8 cellular contexts compared by ENCODE assay signal in the genomic region with DNA sequence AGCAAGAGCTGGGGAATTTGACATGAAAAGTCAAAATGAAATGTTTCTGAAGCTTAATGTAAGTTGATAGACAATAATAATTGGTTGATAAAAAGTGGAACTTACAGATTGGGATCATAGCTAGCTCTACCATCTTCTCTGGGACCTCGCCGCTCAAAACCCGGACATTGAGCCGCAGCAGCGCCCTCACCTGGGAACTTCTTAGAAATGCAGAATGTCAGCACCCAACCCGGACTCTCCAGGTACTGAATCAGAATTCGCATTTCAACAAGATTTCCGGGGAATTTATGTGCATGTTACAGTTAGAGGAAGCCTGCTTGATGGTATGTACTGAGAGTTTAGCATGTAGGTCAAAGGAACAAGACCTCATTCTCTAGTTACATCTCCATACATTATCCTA. TPM values are rescaled to one million over a fixed set of nuclear protein-coding genes. Genes with fewer than 3 reads are reported as not detected.
A peak's percentile ranks its signal among the peaks of the same experiment; 100 is the strongest.
DNase-seq lines count a peak whose midpoint lies in the region; ATAC-seq and TF ChIP-seq lines count a peak whose summit lies in the region.

No MANE protein-coding gene starts in this region.

- ATAC-seq in DND-41 (ENCODE audit: insufficient read depth, low read depth) (no peak), gastroesophageal sphincter (no peak), HG03175 (IDR thresholded peaks at IDR 0.05; ENCODE audit: unreplicated experiment) (no peak)

- no peak overlapping the region for H3K4me3 Mint-ChIP-seq in HFFc6

- H3K27ac ChIP-seq in DND-41 (ENCODE audit: low read length) (no peak overlapping the region), gastroesophageal sphincter (no peak overlapping the region), stomach (no peak overlapping the region)

- H3K27me3 ChIP-seq in DND-41 (ENCODE audit: insufficient read depth, low read length, poor library complexity): peaks cover 3% of the 10 kb centered on the region
- no peaks in the 10 kb centered on the region for H3K27me3 ChIP-seq in gastroesophageal sphincter
- no peaks in the 10 kb centered on the region for H3K27me3 ChIP-seq in stomach

- no peaks in the 10 kb centered on the region for H4K20me1 ChIP-seq in DND-41 (ENCODE audit: insufficient read depth, low read length)

- H2AFZ ChIP-seq in DND-41 (ENCODE audit: low read depth, low read length): no peak overlapping the region

- no peaks in the 10 kb centered on the region for H3K36me3 Mint-ChIP-seq in HFFc6 (ENCODE audit: low read depth)

- peaks cover 2% of the 10 kb centered on the region; the same call in 1 of the 2 replicates for H3K27me3 Mint-ChIP-seq in HFFc6 (ENCODE audit: insufficient read depth)

- H3K4me1 ChIP-seq in DND-41 (ENCODE audit: insufficient read depth, low read length): no peaks in the 10 kb centered on the region
- H3K4me1 ChIP-seq in gastroesophageal sphincter: peaks cover 0 to 10% (median 0%) of the 10 kb centered on the region in 3 donors
- peaks cover 0 to 8% (median 0%) of the 10 kb centered on the region in 4 donors for H3K4me1 ChIP-seq in stomach

- 45 to 62% methylated on average over 6 to 8 of the region's 8 CpGs for WGBS in gastroesophageal sphincter (ENCODE audit: low coverage in 1 of 2), 2 donors
- WGBS in stomach, 5 donors: 51 to 59% (median 56%) methylated on average over 8 of the region's 8 CpGs

- TF ChIP-seq POLR2A in gastroesophageal sphincter (IDR thresholded peaks at IDR 0.05): no peak
- no peak for TF ChIP-seq POLR2A in stomach (IDR thresholded peaks at IDR 0.05)

- intact Hi-C loops in stomach (cut with DNase I; ENCODE audit: low total_unique reads): loop anchor here (10.0 kb wide), 1 partner anchor 140 kb away; no protein-coding TSS in a partner anchor
- intact Hi-C loops in posterior cingulate gyrus (cut with DNase I): no loop called here

- TF ChIP-seq CTCF in DND-41 (IDR thresholded peaks at IDR 0.05; ENCODE audit: borderline replicate concordance, extremely low read depth, low read length, poor library complexity, severe bottlenecking): peak; percentile 48
- peak; percentile 72 for TF ChIP-seq CTCF in HFFc6 (IDR thresholded peaks at IDR 0.05)
- peak in 3 of 4 experiments; percentile 8 to 38 (median 13) for TF ChIP-seq CTCF in gastroesophageal sphincter (IDR thresholded peaks at IDR 0.05)
- peak in 3 of 7 experiments; percentile 18 to 46 (median 24) for TF ChIP-seq CTCF in stomach (IDR thresholded peaks at IDR 0.05)

- H3K4me1 Mint-ChIP-seq in HFFc6 (ENCODE audit: low read depth): peaks cover 65% of the 10 kb centered on the region

- no peak for DNase-seq in DND-41
- no peak for DNase-seq in HFFc6
- DNase-seq in activated CD4-positive, alpha-beta T cell treated with anti-CD3 and anti-CD28 coated beads for 48 hours: peak; percentile 62
- DNase-seq in stomach: peak; percentile 42
- DNase-seq in posterior cingulate gyrus: no peak
- no peak for DNase-seq in superior temporal gyrus (ENCODE audit: extremely low spot score)

- H3K4me2 ChIP-seq in DND-41 (ENCODE audit: insufficient read depth, low read length): no peak overlapping the region

- H3K9me3 ChIP-seq in DND-41 (ENCODE audit: insufficient read depth, low read length, severe bottlenecking) (no peaks in the 10 kb centered on the region), gastroesophageal sphincter (no peaks in the 10 kb centered on the region), stomach (no peaks in the 10 kb centered on the region)

- H3K9ac ChIP-seq in DND-41 (ENCODE audit: low read depth, low read length): no peak overlapping the region

- H3K36me3 ChIP-seq in DND-41 (ENCODE audit: insufficient read depth, low read length): no peaks in the 10 kb centered on the region
- H3K36me3 ChIP-seq in gastroesophageal sphincter: no peaks in the 10 kb centered on the region
- no peaks in the 10 kb centered on the region for H3K36me3 ChIP-seq in stomach

- H3K9me3 Mint-ChIP-seq in HFFc6: no peaks in the 10 kb centered on the region

- no peaks in the 10 kb centered on the region for H3K79me2 ChIP-seq in DND-41 (ENCODE audit: insufficient read depth, low read length)

- no peak for TF ChIP-seq EP300 in gastroesophageal sphincter (IDR thresholded peaks at IDR 0.05)
- no peak for TF ChIP-seq EP300 in stomach (IDR thresholded peaks at IDR 0.05)

- no peak overlapping the region for H3K4me3 ChIP-seq in DND-41 (ENCODE audit: low read depth in 1 of 2, low read length in 2 of 2)
- H3K4me3 ChIP-seq in gastroesophageal sphincter: no peak overlapping the region
- no peak overlapping the region for H3K4me3 ChIP-seq in stomach

- no peak overlapping the region for H3K27ac Mint-ChIP-seq in HFFc6

RNA-seq across cellular contexts. Expression of a gene that starts 36.7 kb away (rescaled TPM):
- 10 to 100 TPM in 2 of 6 experiments, 1 to 10 TPM in 4; 8.0 to 14.6 (median 8.7) TPM for total RNA-seq in HFFc6 (2021; fragmentation: NEBNext Ultra II Directional; extraction: Animal tissue kit (Norgen Biotek cat#: 25700))
- total RNA-seq in gastroesophageal sphincter (100 to 1,000 TPM in 2 of 4 donors, 10 to 100 TPM in 2; 75.2 to 172 (median 110) TPM), stomach (100 to 1,000 TPM in 3 of 5 donors, 10 to 100 TPM in 2; 28.1 to 276 (median 198) TPM)
- polyA plus RNA-seq in stomach: 10 to 100 TPM; 30.2 to 87.2 (median 30.3) TPM

Comparison
In these comparisons a context has a peak if more than half of its experiments do, and no peak if none do; other contexts are left out.
1. DNase-seq: peak in activated CD4-positive, alpha-beta T cell treated with anti-CD3 and anti-CD28 coated beads for 48 hours (single experiment) and stomach (single experiment); none in DND-41 (single experiment), HFFc6 (single experiment), posterior cingulate gyrus (0 of 10) and superior temporal gyrus (single experiment).